Comparison of ENCODE assay signal across 29 cellular contexts in the genomic region with DNA sequence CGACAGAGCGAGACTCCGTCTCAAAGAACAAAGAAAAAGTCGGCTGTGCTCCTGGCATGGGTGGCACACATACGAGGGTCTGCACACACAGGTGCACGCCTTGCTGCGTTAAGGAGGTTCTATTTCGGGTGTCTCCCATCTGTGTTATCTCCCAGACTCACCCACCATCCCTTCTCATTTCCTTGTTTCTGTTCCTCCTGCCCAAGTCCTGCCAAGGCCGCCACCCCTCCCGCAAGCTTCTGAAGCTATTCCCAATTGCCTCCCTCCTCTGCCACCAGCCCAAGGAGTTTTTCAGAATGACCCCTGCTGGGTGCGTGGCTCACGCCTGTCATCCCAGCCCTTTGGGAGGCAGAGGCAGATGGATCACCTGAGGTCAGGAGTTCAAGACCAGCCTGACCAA. TPM values are rescaled to one million over a fixed set of nuclear protein-coding genes. Genes with fewer than 3 reads are reported as not detected.
DNase-seq lines count a peak whose midpoint lies in the region; ATAC-seq and TF ChIP-seq lines count a peak whose summit lies in the region.
"Had no signal": no experiment of that assay in that cellular context is flagged by ENCODE, and none has a peak within 500 bp of the region (broad histone marks: within the 10 kb centered on the region; RNA-seq: fewer than 3 reads in every experiment).

No MANE protein-coding gene starts in this region.

- ATAC-seq in GM18868 (IDR thresholded peaks at IDR 0.05; ENCODE audit: unreplicated experiment) (peak; percentile 37), HG02938 (IDR thresholded peaks at IDR 0.05; ENCODE audit: unreplicated experiment) (no peak)
- ATAC-seq: gastroesophageal sphincter; lower lobe of right lung; naive thymus-derived CD8-positive, alpha-beta T cell had no signal

- CTCF ChIA-PET in CD4-positive, alpha-beta memory T cell (lab: Charles Lee; ENCODE audit: partially characterized antibody) = no interaction called here

- peaks cover 57% of the 10 kb centered on the region for H3K4me1 ChIP-seq in OCI-LY3 (ENCODE audit: low read length)
- no peaks in the 10 kb centered on the region for H3K4me1 ChIP-seq in CD4-positive, alpha-beta memory T cell (ENCODE audit: insufficient read depth, low read length)
- no peaks in the 10 kb centered on the region for H3K4me1 ChIP-seq in esophagus muscularis mucosa
- H3K4me1 ChIP-seq: breast epithelium, gastroesophageal sphincter, HAP-1, sigmoid colon, tibial nerve had no signal

- TF ChIP-seq CTCF in OCI-LY3 (IDR thresholded peaks at IDR 0.05; ENCODE audit: low read depth, low read length) = no peak
- no peak for TF ChIP-seq CTCF in esophagus muscularis mucosa (IDR thresholded peaks at IDR 0.05)

- H3K9me3 Mint-ChIP-seq in CD4-positive, alpha-beta memory T cell = peaks cover 0 to 3% (median 0%) of the 10 kb centered on the region in 8 donors
- H3K9me3 Mint-ChIP-seq: activated CD4-positive, alpha-beta T cell treated with anti-CD3 and anti-CD28 coated beads, Interleukin-2, amount 10 ng/mL, durations not matched to agents 24 days and 14 days; activated naive CD8-positive, alpha-beta T cell treated with anti-CD3 and anti-CD28 coated beads for 36 hours; naive thymus-derived CD8-positive, alpha-beta T cell had no signal

- no peaks in the 10 kb centered on the region for H4K20me1 ChIP-seq in OCI-LY3 (ENCODE audit: insufficient read depth, low read length)

- DNase-seq in CD1c-positive myeloid dendritic cell (ENCODE audit: extremely low spot score) (peak; percentile 83), pons (ENCODE audit: low spot score) (peak; percentile 37), esophagus muscularis mucosa (ENCODE audit: extremely low spot score) (no peak)
- DNase-seq in CD4-positive, alpha-beta memory T cell = no peak
- DNase-seq: activated CD4-positive, alpha-beta T cell treated with anti-CD3 and anti-CD28 coated beads, Interleukin-2, amount 10 ng/mL, durations not matched to agents 24 days and 14 days; activated naive CD8-positive, alpha-beta T cell treated with anti-CD3 and anti-CD28 coated beads for 36 hours; DMS79 treated with DMSO at 0.1 percent for 48 hours; GF-D8; lower lobe of right lung; naive thymus-derived CD8-positive, alpha-beta T cell; NCI-H1092; NCI-H1694 treated with DMSO at 0.1 percent for 48 hours; NCI-H2171 treated with DMSO at 0.1 percent for 48 hours; NCI-H524 treated with DMSO at 0.1 percent for 48 hours; sigmoid colon; stimulated activated CD4-positive, alpha-beta T cell treated with anti-CD3 and anti-CD28 coated beads, Interleukin-12 subunit alpha, Interleukin-12 subunit beta, amount 100 ng/mL, for 4 hours; stimulated activated CD4-positive, alpha-beta T cell treated with anti-CD3 and anti-CD28 coated beads, Interleukin-4, amount 100 ng/mL, for 1 hour; T1000 had no signal

- no peaks in the 10 kb centered on the region for H3K79me2 ChIP-seq in OCI-LY3 (ENCODE audit: low read length)
- H3K79me2 ChIP-seq: hepatocyte had no signal

- 59% methylated on average over 12 of the region's 12 CpGs for WGBS in esophagus muscularis mucosa

- H3K9me3 ChIP-seq in OCI-LY3 (ENCODE audit: insufficient read depth, low read length) (no peaks in the 10 kb centered on the region; the same call in 1 of the 2 replicates), esophagus muscularis mucosa (no peaks in the 10 kb centered on the region)
- H3K9me3 ChIP-seq in CD4-positive, alpha-beta memory T cell (ENCODE audit: control insufficient read depth in 1 of 2, low read length in 2 of 2) = no peaks in the 10 kb centered on the region
- H3K9me3 ChIP-seq: breast epithelium, gastroesophageal sphincter, HAP-1, lower lobe of right lung, sigmoid colon, tibial nerve had no signal

- H3K27ac ChIP-seq in OCI-LY3 (ENCODE audit: low read length) = peak overlapping the region; percentile 50
- H3K27ac ChIP-seq in CD4-positive, alpha-beta memory T cell (ENCODE audit: low read depth, low read length) = no peak overlapping the region
- no peak overlapping the region for H3K27ac ChIP-seq in esophagus muscularis mucosa (replicated peaks in 1 of 4)
- H3K27ac ChIP-seq: breast epithelium, C4-2B, gastroesophageal sphincter, hepatocyte, lower lobe of right lung, sigmoid colon, tibial nerve had no signal

- no peaks in the 10 kb centered on the region for H3K27me3 ChIP-seq in OCI-LY3 (ENCODE audit: low read depth, low read length)
- H3K27me3 ChIP-seq in CD4-positive, alpha-beta memory T cell (ENCODE audit: insufficient read depth, low read length) = no peaks in the 10 kb centered on the region
- H3K27me3 ChIP-seq in esophagus muscularis mucosa = peaks cover 0 to 39% (median 0%) of the 10 kb centered on the region in 4 donors
- H3K27me3 ChIP-seq: hepatocyte, sigmoid colon, tibial nerve had no signal

- H3K4me3 Mint-ChIP-seq in CD4-positive, alpha-beta memory T cell = no peak overlapping the region
- H3K4me3 Mint-ChIP-seq: activated CD4-positive, alpha-beta T cell treated with anti-CD3 and anti-CD28 coated beads, Interleukin-2, amount 10 ng/mL, durations not matched to agents 24 days and 14 days; activated naive CD8-positive, alpha-beta T cell treated with anti-CD3 and anti-CD28 coated beads for 36 hours; naive thymus-derived CD8-positive, alpha-beta T cell had no signal

- H3K27ac Mint-ChIP-seq in CD4-positive, alpha-beta memory T cell = no peak overlapping the region
- H3K27ac Mint-ChIP-seq: activated CD4-positive, alpha-beta T cell treated with anti-CD3 and anti-CD28 coated beads, Interleukin-2, amount 10 ng/mL, durations not matched to agents 24 days and 14 days; activated naive CD8-positive, alpha-beta T cell treated with anti-CD3 and anti-CD28 coated beads for 36 hours had no signal

- no peaks in the 10 kb centered on the region for H3K36me3 Mint-ChIP-seq in CD4-positive, alpha-beta memory T cell
- H3K36me3 Mint-ChIP-seq: activated naive CD8-positive, alpha-beta T cell treated with anti-CD3 and anti-CD28 coated beads for 36 hours; naive thymus-derived CD8-positive, alpha-beta T cell had no signal

- TF ChIP-seq POLR2A in esophagus muscularis mucosa (IDR thresholded peaks at IDR 0.05; ENCODE audit: low read depth) = no peak

- POLR2A ChIA-PET in CD4-positive, alpha-beta memory T cell (lab: Charles Lee; ENCODE audit: partially characterized antibody) = no interaction called here

- no peak overlapping the region for H3K9ac ChIP-seq in OCI-LY3 (ENCODE audit: low read length)

- no peak overlapping the region for H2AFZ ChIP-seq in OCI-LY3 (ENCODE audit: low read depth, low read length)
- H2AFZ ChIP-seq: hepatocyte had no signal

- peaks cover 4 to 8% of the 10 kb centered on the region in 2 donors for H3K27me3 Mint-ChIP-seq in CD4-positive, alpha-beta memory T cell

- H3K4me1 Mint-ChIP-seq in CD4-positive, alpha-beta memory T cell = peaks cover 0 to 8% (median 3%) of the 10 kb centered on the region in 4 donors
- H3K4me1 Mint-ChIP-seq: activated naive CD8-positive, alpha-beta T cell treated with anti-CD3 and anti-CD28 coated beads for 36 hours had no signal

- intact Hi-C loops in CD4-positive, alpha-beta memory T cell (cut with micrococcal nuclease) = no loop called here
- intact Hi-C loops in esophagus muscularis mucosa (cut with DNase I) = no loop called here

- no peak for TF ChIP-seq EP300 in esophagus muscularis mucosa (IDR thresholded peaks at IDR 0.05)

- H3K4me2 ChIP-seq in OCI-LY3 (ENCODE audit: low read length) = peak overlapping the region; percentile 63
- H3K4me2 ChIP-seq: hepatocyte had no signal

- H3K4me3 ChIP-seq in OCI-LY3 (ENCODE audit: low read length) = peak overlapping the region; percentile 47
- no peak overlapping the region for H3K4me3 ChIP-seq in CD4-positive, alpha-beta memory T cell (ENCODE audit: low read length in 2 of 2)
- no peak overlapping the region for H3K4me3 ChIP-seq in esophagus muscularis mucosa
- H3K4me3 ChIP-seq: breast epithelium, gastroesophageal sphincter, HAP-1, hepatocyte, lower lobe of right lung, sigmoid colon, tibial nerve had no signal

- H3K36me3 ChIP-seq in OCI-LY3 (replicated peaks; ENCODE audit: low read depth, low read length) = no peaks in the 10 kb centered on the region
- H3K36me3 ChIP-seq in CD4-positive, alpha-beta memory T cell (ENCODE audit: insufficient read depth, low read length) = no peaks in the 10 kb centered on the region
- no peaks in the 10 kb centered on the region for H3K36me3 ChIP-seq in esophagus muscularis mucosa
- H3K36me3 ChIP-seq: breast epithelium, gastroesophageal sphincter, HAP-1, lower lobe of right lung, sigmoid colon, tibial nerve had no signal

RNA-seq across cellular contexts. Expression of gene IL3RA, which starts 6.0 kb away (rescaled TPM):
- total RNA-seq in CD4-positive, alpha-beta memory T cell = under 1 TPM in 1 of 2 experiments, not detected in 1; 0.53 TPM
- polyA plus RNA-seq in CD4-positive, alpha-beta memory T cell = under 1 TPM in 1 of 2 donors, not detected in 1; 0.29 TPM
- total RNA-seq in esophagus muscularis mucosa = 10 to 100 TPM in 3 of 4 donors, 1 to 10 TPM in 1; 5.0 to 19.1 (median 11.4) TPM
- total RNA-seq: activated CD8-positive, alpha-beta memory T cell treated with anti-CD3 and anti-CD28 coated beads for 36 hours had no signal
- polyA plus RNA-seq: AG04450 had no signal

Comparison
In these comparisons a context has a peak if more than half of its experiments do, and no peak if none do; other contexts are left out.
1. DNase-seq: peak in CD1c-positive myeloid dendritic cell (single experiment) and pons (single experiment); none in CD4-positive, alpha-beta memory T cell (0 of 5) and esophagus muscularis mucosa (single experiment).